Comparison of ENCODE assay signal across 2 cellular contexts in genomic region chr3:159664011-159664410, GRCh38.
TF ChIP-seq lines count a peak whose summit lies in the region.

No MANE protein-coding gene starts in this region.

TF ChIP-seq in SK-N-SH, 30 proteins besides CTCF, POLR2A, EP300 and RAD21 (continued from another document):
- TF ChIP-seq YY1 (IDR thresholded peaks at IDR 0.05; ENCODE audit: low read depth): no peak
- TF ChIP-seq POLR2AphosphoS5 (IDR thresholded peaks at IDR 0.05; ENCODE audit: low read depth, low read length): no peak
- no peak for TF ChIP-seq GABPA (IDR thresholded peaks at IDR 0.05; ENCODE audit: low read depth)
- TF ChIP-seq, protein P1, sequence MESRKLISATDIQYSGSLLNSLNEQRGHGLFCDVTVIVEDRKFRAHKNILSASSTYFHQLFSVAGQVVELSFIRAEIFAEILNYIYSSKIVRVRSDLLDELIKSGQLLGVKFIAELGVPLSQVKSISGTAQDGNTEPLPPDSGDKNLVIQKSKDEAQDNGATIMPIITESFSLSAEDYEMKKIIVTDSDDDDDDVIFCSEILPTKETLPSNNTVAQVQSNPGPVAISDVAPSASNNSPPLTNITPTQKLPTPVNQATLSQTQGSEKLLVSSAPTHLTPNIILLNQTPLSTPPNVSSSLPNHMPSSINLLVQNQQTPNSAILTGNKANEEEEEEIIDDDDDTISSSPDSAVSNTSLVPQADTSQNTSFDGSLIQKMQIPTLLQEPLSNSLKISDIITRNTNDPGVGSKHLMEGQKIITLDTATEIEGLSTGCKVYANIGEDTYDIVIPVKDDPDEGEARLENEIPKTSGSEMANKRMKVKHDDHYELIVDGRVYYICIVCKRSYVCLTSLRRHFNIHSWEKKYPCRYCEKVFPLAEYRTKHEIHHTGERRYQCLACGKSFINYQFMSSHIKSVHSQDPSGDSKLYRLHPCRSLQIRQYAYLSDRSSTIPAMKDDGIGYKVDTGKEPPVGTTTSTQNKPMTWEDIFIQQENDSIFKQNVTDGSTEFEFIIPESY (IDR thresholded peaks at IDR 0.05; ENCODE audit: borderline replicate concordance, low read depth): no peak
- TF ChIP-seq, protein P2, sequence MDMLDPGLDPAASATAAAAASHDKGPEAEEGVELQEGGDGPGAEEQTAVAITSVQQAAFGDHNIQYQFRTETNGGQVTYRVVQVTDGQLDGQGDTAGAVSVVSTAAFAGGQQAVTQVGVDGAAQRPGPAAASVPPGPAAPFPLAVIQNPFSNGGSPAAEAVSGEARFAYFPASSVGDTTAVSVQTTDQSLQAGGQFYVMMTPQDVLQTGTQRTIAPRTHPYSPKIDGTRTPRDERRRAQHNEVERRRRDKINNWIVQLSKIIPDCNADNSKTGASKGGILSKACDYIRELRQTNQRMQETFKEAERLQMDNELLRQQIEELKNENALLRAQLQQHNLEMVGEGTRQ (IDR thresholded peaks at IDR 0.05; ENCODE audit: borderline replicate concordance, low read depth, low read length): no peak
- TF ChIP-seq, protein P3, sequence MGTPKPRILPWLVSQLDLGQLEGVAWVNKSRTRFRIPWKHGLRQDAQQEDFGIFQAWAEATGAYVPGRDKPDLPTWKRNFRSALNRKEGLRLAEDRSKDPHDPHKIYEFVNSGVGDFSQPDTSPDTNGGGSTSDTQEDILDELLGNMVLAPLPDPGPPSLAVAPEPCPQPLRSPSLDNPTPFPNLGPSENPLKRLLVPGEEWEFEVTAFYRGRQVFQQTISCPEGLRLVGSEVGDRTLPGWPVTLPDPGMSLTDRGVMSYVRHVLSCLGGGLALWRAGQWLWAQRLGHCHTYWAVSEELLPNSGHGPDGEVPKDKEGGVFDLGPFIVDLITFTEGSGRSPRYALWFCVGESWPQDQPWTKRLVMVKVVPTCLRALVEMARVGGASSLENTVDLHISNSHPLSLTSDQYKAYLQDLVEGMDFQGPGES (IDR thresholded peaks at IDR 0.05; ENCODE audit: low read depth, low read length): no peak
- TF ChIP-seq SIN3A (IDR thresholded peaks at IDR 0.05; ENCODE audit: borderline replicate concordance, low read depth, low read length): no peak
TF ChIP-seq in SK-N-SH: peak in this region for 0.

TF ChIP-seq in SK-N-SH treated with all-trans-retinoic acid at 6 μM for 48 hours, 23 proteins besides CTCF, POLR2A, EP300 and RAD21 (continued from another document):
- no peak for TF ChIP-seq TSHZ2 (CRISPR knock-in tag; IDR thresholded peaks at IDR 0.05)
- no peak for TF ChIP-seq ZNF565 (CRISPR knock-in tag; conservative IDR thresholded peaks at IDR 0.05; ENCODE audit: low read depth)
- TF ChIP-seq, protein P4, sequence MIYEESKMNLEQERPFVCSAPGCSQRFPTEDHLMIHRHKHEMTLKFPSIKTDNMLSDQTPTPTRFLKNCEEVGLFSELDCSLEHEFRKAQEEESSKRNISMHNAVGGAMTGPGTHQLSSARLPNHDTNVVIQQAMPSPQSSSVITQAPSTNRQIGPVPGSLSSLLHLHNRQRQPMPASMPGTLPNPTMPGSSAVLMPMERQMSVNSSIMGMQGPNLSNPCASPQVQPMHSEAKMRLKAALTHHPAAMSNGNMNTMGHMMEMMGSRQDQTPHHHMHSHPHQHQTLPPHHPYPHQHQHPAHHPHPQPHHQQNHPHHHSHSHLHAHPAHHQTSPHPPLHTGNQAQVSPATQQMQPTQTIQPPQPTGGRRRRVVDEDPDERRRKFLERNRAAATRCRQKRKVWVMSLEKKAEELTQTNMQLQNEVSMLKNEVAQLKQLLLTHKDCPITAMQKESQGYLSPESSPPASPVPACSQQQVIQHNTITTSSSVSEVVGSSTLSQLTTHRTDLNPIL (CRISPR knock-in tag; IDR thresholded peaks at IDR 0.05; ENCODE audit: low read depth): no peak
- TF ChIP-seq GLIS3 (CRISPR knock-in tag; IDR thresholded peaks at IDR 0.05): no peak
- TF ChIP-seq ZC3H10 (CRISPR knock-in tag; IDR thresholded peaks at IDR 0.05): no peak
